Comparison of ENCODE assay signal across 8 cellular contexts in genomic region chr7:94655884-94656657, GRCh38. TPM values are rescaled to one million over a fixed set of nuclear protein-coding genes. Genes with fewer than 3 reads are reported as not detected.
A peak's percentile ranks its signal among the peaks of the same experiment; 100 is the strongest.
DNase-seq lines count a peak whose midpoint lies in the region; ATAC-seq and TF ChIP-seq lines count a peak whose summit lies in the region.

Gene SGCE, minus strand, starts transcription at chr7:94656133. Its CDS starts 35 bp downstream, at chr7:94656098.

- H3K27ac ChIP-seq in endodermal cell (ENCODE audit: low read depth, low read length), result peak within 1 kb of the TSS; percentile 56

- peak; percentile 83 for TF ChIP-seq CTCF in endodermal cell (conservative IDR thresholded peaks at IDR 0.05)

- H3K27me3 Mint-ChIP-seq in endodermal cell (ENCODE audit: insufficient read depth) (peaks cover 13% of the 10 kb centered on the region), memory B cell (peaks cover 10% of the 10 kb centered on the region)

- H3K9ac ChIP-seq in endodermal cell (ENCODE audit: extremely low read depth, low read length, poor library complexity, severe bottlenecking), result peak within 1 kb of the TSS; percentile 60

- H3K9me3 ChIP-seq in endodermal cell (ENCODE audit: control insufficient read depth, low read length), result peaks cover 5% of the 10 kb centered on the region

- ATAC-seq in memory B cell (ENCODE audit: low read depth) (peak; percentile 1), HG02588 (IDR thresholded peaks at IDR 0.05; ENCODE audit: unreplicated experiment) (no peak)
- no peak for ATAC-seq in stimulated activated effector memory CD8-positive, alpha-beta T cell treated with anti-CD3 and anti-CD28 coated beads, Interleukin-12 subunit alpha, Interleukin-12 subunit beta, amount 100 ng/mL, for 72 hours

- H3K4me3 Mint-ChIP-seq in endodermal cell, result peak within 1 kb of the TSS; percentile 88
- peak within 1 kb of the TSS; percentile 91 for H3K4me3 Mint-ChIP-seq in memory B cell
- H3K4me3 Mint-ChIP-seq in stimulated activated effector memory CD8-positive, alpha-beta T cell treated with anti-CD3 and anti-CD28 coated beads, Interleukin-12 subunit alpha, Interleukin-12 subunit beta, amount 100 ng/mL, for 72 hours, result peak within 1 kb of the TSS; percentile 73

- H3K36me3 ChIP-seq in endodermal cell (ENCODE audit: control insufficient read depth, insufficient read depth, low read length), result no peaks in the 10 kb centered on the region

- H3K4me1 Mint-ChIP-seq in endodermal cell, result no peaks in the 10 kb centered on the region
- peaks cover 9% of the 10 kb centered on the region for H3K4me1 Mint-ChIP-seq in memory B cell
- H3K4me1 Mint-ChIP-seq in stimulated activated effector memory CD8-positive, alpha-beta T cell treated with anti-CD3 and anti-CD28 coated beads, Interleukin-12 subunit alpha, Interleukin-12 subunit beta, amount 100 ng/mL, for 72 hours, result peaks cover 18% of the 10 kb centered on the region

- H3K9me3 Mint-ChIP-seq in endodermal cell (peaks cover 14% of the 10 kb centered on the region), memory B cell (peaks cover 1% of the 10 kb centered on the region)
- H3K9me3 Mint-ChIP-seq in stimulated activated effector memory CD8-positive, alpha-beta T cell treated with anti-CD3 and anti-CD28 coated beads, Interleukin-12 subunit alpha, Interleukin-12 subunit beta, amount 100 ng/mL, for 72 hours, result no peaks in the 10 kb centered on the region

- no peaks in the 10 kb centered on the region for H3K36me3 Mint-ChIP-seq in endodermal cell (ENCODE audit: low read depth)
- H3K36me3 Mint-ChIP-seq in memory B cell, result no peaks in the 10 kb centered on the region
- H3K36me3 Mint-ChIP-seq in stimulated activated effector memory CD8-positive, alpha-beta T cell treated with anti-CD3 and anti-CD28 coated beads, Interleukin-12 subunit alpha, Interleukin-12 subunit beta, amount 100 ng/mL, for 72 hours, result no peaks in the 10 kb centered on the region

- 27 to 39% methylated on average over 23 to 55 of the region's 61 CpGs for WGBS in endodermal cell (ENCODE audit: insufficient coverage in 1 of 2, insufficient read length in 1 of 2), 2 experiments

- DNase-seq in COLO668 (lab: John Stamatoyannopoulos, UW; ENCODE audit: unreplicated experiment) (peak; percentile 78), H4 (ENCODE audit: low spot score) (peak; percentile 87), NCI-H2227 (lab: John Stamatoyannopoulos, UW; ENCODE audit: unreplicated experiment) (peak; percentile 83), endodermal cell (peak; percentile 95), memory B cell (ENCODE audit: low spot score in 2 of 2) (peak; percentile 51 to 59)
- peak; percentile 74 for DNase-seq in activated CD8-positive, alpha-beta memory T cell treated with anti-CD3 and anti-CD28 coated beads for 24 hours
- DNase-seq in stimulated activated effector memory CD8-positive, alpha-beta T cell treated with anti-CD3 and anti-CD28 coated beads, Interleukin-12 subunit alpha, Interleukin-12 subunit beta, amount 100 ng/mL, for 72 hours (ENCODE audit: low spot score in 2 of 2), result peak; percentile 45 to 67

- peak within 1 kb of the TSS; percentile 90 for H3K4me3 ChIP-seq in endodermal cell (ENCODE audit: low read length)

- peak within 1 kb of the TSS; percentile 81 for H3K27ac Mint-ChIP-seq in endodermal cell
- peak within 1 kb of the TSS; percentile 63 for H3K27ac Mint-ChIP-seq in memory B cell
- no peak within 1 kb of the TSS for H3K27ac Mint-ChIP-seq in stimulated activated effector memory CD8-positive, alpha-beta T cell treated with anti-CD3 and anti-CD28 coated beads, Interleukin-12 subunit alpha, Interleukin-12 subunit beta, amount 100 ng/mL, for 72 hours

- peaks cover 11% of the 10 kb centered on the region for H3K27me3 ChIP-seq in endodermal cell (ENCODE audit: control insufficient read depth, insufficient read depth, low read length, poor library complexity, severe bottlenecking)

- H3K4me1 ChIP-seq in endodermal cell (ENCODE audit: control insufficient read depth, insufficient read depth, low read length), result no peaks in the 10 kb centered on the region

RNA-seq across cellular contexts. Expression of gene SGCE, which starts in this region (rescaled TPM):
- 114 and 120 TPM in 2 replicates for total RNA-seq in H4 (2014; rRNA removed; shearing (Covaris generic))
- total RNA-seq in endodermal cell, result 10 to 100 TPM; 40.9 to 45.9 TPM
- polyA plus RNA-seq in endodermal cell (2013, experiment 1 of 2), result 56.5 TPM
- 54.0 TPM for polyA plus RNA-seq in endodermal cell (2013, experiment 2 of 2)
